In the genomic region with DNA sequence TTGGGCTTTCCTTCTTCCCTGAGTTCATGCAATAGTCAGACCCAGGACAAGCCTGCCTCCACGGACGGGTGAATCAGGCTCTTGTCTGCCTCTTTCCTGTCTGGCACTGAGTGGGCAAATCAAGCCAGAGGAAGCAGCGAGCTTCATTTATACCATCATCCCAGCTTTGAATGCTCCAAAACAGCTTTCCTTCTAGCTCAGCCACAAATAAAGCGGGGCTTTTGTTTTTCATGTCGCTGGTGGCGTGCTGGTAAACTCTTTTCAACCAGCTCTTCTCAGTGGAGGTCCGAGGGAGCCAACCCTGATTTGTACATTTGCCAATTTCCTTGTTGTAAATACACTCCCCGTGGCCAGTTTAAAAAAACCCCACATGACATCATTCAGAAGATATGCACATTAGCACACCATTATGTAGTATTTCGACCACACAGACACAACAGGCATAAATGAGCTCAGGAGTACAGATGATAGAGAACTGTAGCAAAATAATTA, we compare ENCODE assay signal across 8 cellular contexts. TPM values are rescaled to one million over a fixed set of nuclear protein-coding genes. Genes with fewer than 3 reads are reported as not detected.
A peak's percentile ranks its signal among the peaks of the same experiment; 100 is the strongest.
DNase-seq lines count a peak whose midpoint lies in the region; ATAC-seq and TF ChIP-seq lines count a peak whose summit lies in the region.

No MANE protein-coding gene starts in this region.

- ATAC-seq in HG03521 (IDR thresholded peaks at IDR 0.05; ENCODE audit: unreplicated experiment): no peak

- peak overlapping the region; percentile 9 for H3K4me3 ChIP-seq in fibroblast of mammary gland (ENCODE audit: control insufficient read depth, low read depth, low read length)

- no peak for TF ChIP-seq CTCF in fibroblast of mammary gland (conservative IDR thresholded peaks at IDR 0.05; ENCODE audit: control insufficient read depth, insufficient read depth, low read depth, low read length)

- DNase-seq in ELR (ENCODE audit: low read depth) (peak; percentile 98), RPMI7951 (ENCODE audit: low read depth) (peak; percentile 94), fibroblast of mammary gland (ENCODE audit: low read depth) (peak; percentile 97), non-pigmented ciliary epithelial cell (ENCODE audit: low read depth) (peak; percentile 96), erythroblast (lab: John Stamatoyannopoulos, UW) (no peak), NAMALWA (ENCODE audit: low spot score) (no peak)
- DNase-seq in activated CD4-positive, CD25-positive, alpha-beta regulatory T cell (lab: John Stamatoyannopoulos, UW): no peak

- TF ChIP-seq POLR2A in erythroblast (IDR thresholded peaks at IDR 0.05; ENCODE audit: low read length): no peak

RNA-seq across cellular contexts. Expression of a gene that starts 8.6 kb away (rescaled TPM):
- total RNA-seq in RPMI7951 (2014; rRNA removed; shearing (Covaris generic)): not detected in 2 replicates

RNA-seq across cellular contexts. Expression of a gene that starts 44.2 kb away (rescaled TPM):
- 118 TPM in 2 replicates for total RNA-seq in RPMI7951 (2014; rRNA removed; shearing (Covaris generic))

Comparison
In these comparisons a context has a peak if more than half of its experiments do, and no peak if none do; other contexts are left out.
1. DNase-seq: peak in ELR (single experiment), RPMI7951 (single experiment), fibroblast of mammary gland (single experiment) and non-pigmented ciliary epithelial cell (single experiment); none in erythroblast (0 of 2), NAMALWA (single experiment) and activated CD4-positive, CD25-positive, alpha-beta regulatory T cell (0 of 4).